Comparison of ENCODE assay signal across 29 cellular contexts in the genomic region with DNA sequence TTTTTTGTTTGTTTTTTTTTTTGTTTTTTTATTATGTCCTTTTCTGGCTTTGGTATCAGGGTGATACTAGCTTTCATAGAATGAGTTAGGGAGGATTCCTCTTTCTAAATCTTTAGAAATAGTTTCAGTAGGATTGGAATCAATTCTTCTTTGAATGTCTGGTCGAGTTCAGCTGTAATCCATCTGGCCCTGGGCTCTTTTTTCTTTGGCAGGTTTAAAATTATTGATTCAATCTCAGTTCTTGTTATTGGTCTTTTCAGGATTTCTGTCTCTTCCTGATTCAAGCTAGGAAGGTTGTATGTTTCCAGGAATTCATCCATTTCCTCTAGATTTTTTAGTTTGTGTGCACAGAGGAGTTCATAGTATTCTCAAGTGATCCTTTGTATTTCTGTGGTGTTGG. TPM values are rescaled to one million over a fixed set of nuclear protein-coding genes. Genes with fewer than 3 reads are reported as not detected.
"Had no signal": no experiment of that assay in that cellular context is flagged by ENCODE, and none has a peak within 500 bp of the region (broad histone marks: within the 10 kb centered on the region; RNA-seq: fewer than 3 reads in every experiment).

No MANE protein-coding gene starts in this region.

- H3K27me3 Mint-ChIP-seq: activated CD4-positive, alpha-beta memory T cell treated with anti-CD3 and anti-CD28 coated beads for 36 hours; activated CD4-positive, alpha-beta T cell treated with anti-CD3 and anti-CD28 coated beads for 36 hours; activated CD4-positive, alpha-beta T cell treated with anti-CD3 and anti-CD28 coated beads, Interleukin-2, amount 10 ng/mL, durations not matched to agents 24 days and 14 days; activated CD8-positive, alpha-beta memory T cell treated with anti-CD3 and anti-CD28 coated beads, Interleukin-2, amount 10 ng/mL, durations not matched to agents 7 days and 5 days; activated naive CD8-positive, alpha-beta T cell had no signal

- H3K4me3 ChIP-seq: esophagus muscularis mucosa, gastroesophageal sphincter had no signal

- H3K4me3 Mint-ChIP-seq: activated CD4-positive, alpha-beta memory T cell treated with anti-CD3 and anti-CD28 coated beads for 36 hours; activated CD4-positive, alpha-beta T cell treated with anti-CD3 and anti-CD28 coated beads for 36 hours; activated CD4-positive, alpha-beta T cell treated with anti-CD3 and anti-CD28 coated beads, Interleukin-2, amount 10 ng/mL, durations not matched to agents 24 days and 14 days; activated CD8-positive, alpha-beta memory T cell treated with anti-CD3 and anti-CD28 coated beads, Interleukin-2, amount 10 ng/mL, durations not matched to agents 7 days and 5 days; activated CD8-positive, alpha-beta T cell treated with anti-CD3 and anti-CD28 coated beads, Interleukin-2, amount 10 ng/mL, durations not matched to agents 7 days and 5 days; activated naive CD8-positive, alpha-beta T cell; activated T-helper 1 cell treated with anti-CD3 and anti-CD28 coated beads, Interleukin-12 subunit alpha, Interleukin-12 subunit beta, Interleukin-2, Interleukin-4 antibody, amounts not matched to agents 30 ng/mL and 10 ng/mL and 1 ng/mL, durations not matched to agents 14 hours and 24 hours and 36 hours; endodermal cell had no signal

- ATAC-seq: activated CD4-positive, alpha-beta T cell treated with anti-CD3 and anti-CD28 coated beads for 36 hours; activated CD8-positive, alpha-beta memory T cell treated with anti-CD3 and anti-CD28 coated beads, Interleukin-2, amount 10 ng/mL, durations not matched to agents 7 days and 5 days; activated CD8-positive, alpha-beta T cell treated with anti-CD3 and anti-CD28 coated beads, Interleukin-2, amount 10 ng/mL, durations not matched to agents 7 days and 5 days; gastroesophageal sphincter had no signal

- FAIRE-seq: astrocyte, bronchial epithelial cell, colon had no signal

- H3K27ac ChIP-seq: brain microvascular endothelial cell, esophagus muscularis mucosa, gastroesophageal sphincter had no signal

- H3K36me3 ChIP-seq: brain microvascular endothelial cell, esophagus muscularis mucosa, gastroesophageal sphincter had no signal

- DNase-seq: activated CD4-positive, alpha-beta memory T cell treated with anti-CD3 and anti-CD28 coated beads for 36 hours; activated CD4-positive, alpha-beta T cell treated with anti-CD3 and anti-CD28 coated beads for 36 hours; activated CD4-positive, alpha-beta T cell treated with anti-CD3 and anti-CD28 coated beads, Interleukin-2, amount 10 ng/mL, durations not matched to agents 24 days and 14 days; activated CD4-positive, CD25-positive, alpha-beta regulatory T cell; activated CD4-positive, CD25-positive, alpha-beta regulatory T cell treated with anti-CD3 and anti-CD28 coated beads, Interleukin-2, amount 50 U/mL, for 72 hours; activated CD8-positive, alpha-beta memory T cell treated with anti-CD3 and anti-CD28 coated beads, Interleukin-2, amount 10 ng/mL, durations not matched to agents 7 days and 5 days; activated CD8-positive, alpha-beta memory T cell treated with anti-CD3 and anti-CD28 coated beads, Interleukin-2, amount 50 U/mL, for 4 hours; activated CD8-positive, alpha-beta T cell treated with anti-CD3 and anti-CD28 coated beads, Interleukin-2, amount 10 ng/mL, durations not matched to agents 7 days and 5 days; activated effector memory CD4-positive, alpha-beta T cell treated with anti-CD3 and anti-CD28 coated beads, Interleukin-2, amount 50 U/mL, for 16 hours; activated naive CD4-positive, alpha-beta T cell treated with anti-CD3 and anti-CD28 coated beads, Interleukin-2, amount 50 U/mL, for 16 hours; activated T-cell treated with anti-CD3 and anti-CD28 coated beads, Interleukin-2, amount 50 U/mL, for 1 hour; activated T-cell treated with anti-CD3 and anti-CD28 coated beads, Interleukin-2, amount 50 U/mL, for 48 hours; amniotic stem cell; anterior cingulate cortex; brain microvascular endothelial cell; cortex of kidney; effector CD8-positive, alpha-beta T cell; endodermal cell; erythroblast; foreskin melanocyte; T-helper 2 cell had no signal

- H3K27me3 ChIP-seq: brain microvascular endothelial cell, esophagus muscularis mucosa, gastroesophageal sphincter had no signal

- H3K27ac Mint-ChIP-seq: activated CD4-positive, alpha-beta memory T cell treated with anti-CD3 and anti-CD28 coated beads for 36 hours; activated CD4-positive, alpha-beta T cell treated with anti-CD3 and anti-CD28 coated beads for 36 hours; activated CD4-positive, alpha-beta T cell treated with anti-CD3 and anti-CD28 coated beads, Interleukin-2, amount 10 ng/mL, durations not matched to agents 24 days and 14 days; activated CD8-positive, alpha-beta memory T cell treated with anti-CD3 and anti-CD28 coated beads, Interleukin-2, amount 10 ng/mL, durations not matched to agents 7 days and 5 days; activated CD8-positive, alpha-beta T cell treated with anti-CD3 and anti-CD28 coated beads, Interleukin-2, amount 10 ng/mL, durations not matched to agents 7 days and 5 days; activated naive CD8-positive, alpha-beta T cell; activated T-helper 1 cell treated with anti-CD3 and anti-CD28 coated beads, Interleukin-12 subunit alpha, Interleukin-12 subunit beta, Interleukin-2, Interleukin-4 antibody, amounts not matched to agents 30 ng/mL and 10 ng/mL and 1 ng/mL, durations not matched to agents 14 hours and 24 hours and 36 hours; activated T-helper 2 cell treated with anti-CD3 and anti-CD28 coated beads, Interferon-gamma antibody, Interleukin-2, Interleukin-4, amounts not matched to agents 10 μg/mL and 5 μg/mL and 100 μg/mL, durations not matched to agents 14 hours and 24 hours and 36 hours; endodermal cell had no signal

RNA-seq across cellular contexts. Expression of a gene that starts 34.9 kb away (rescaled TPM):
- total RNA-seq: bronchial epithelial cell had no signal
